In genomic region chr20:62022575-62023139, GRCh38 we compare ENCODE assay signal across 20 cellular contexts.
"Had no signal": no experiment of that assay in that cellular context is flagged by ENCODE, and none has a peak within 500 bp of the region (broad histone marks: within the 10 kb centered on the region; RNA-seq: fewer than 3 reads in every experiment).

No MANE protein-coding gene starts in this region.

- H3K27me3 Mint-ChIP-seq: progenitor cell of endocrine pancreas; stimulated activated naive CD8-positive, alpha-beta T cell treated with anti-CD3 and anti-CD28 coated beads, Interleukin-15, amount 100 ng/mL, for 72 hours had no signal

- H3K36me3 ChIP-seq: breast epithelium, esophagus muscularis mucosa, gastroesophageal sphincter, heart right ventricle, suprapubic skin, transverse colon, vagina had no signal

- ATAC-seq: gastroesophageal sphincter; heart right ventricle; left colon; stimulated activated naive CD8-positive, alpha-beta T cell treated with anti-CD3 and anti-CD28 coated beads, Interleukin-15, amount 100 ng/mL, for 72 hours had no signal

- H3K27ac ChIP-seq: breast epithelium, esophagus muscularis mucosa, gastroesophageal sphincter, heart right ventricle, suprapubic skin, transverse colon, vagina had no signal

- H3K27me3 ChIP-seq: breast epithelium, gastroesophageal sphincter, heart right ventricle, suprapubic skin, transverse colon, vagina had no signal

- H3K9me3 ChIP-seq: breast epithelium, esophagus muscularis mucosa, gastroesophageal sphincter, heart right ventricle, suprapubic skin, transverse colon, vagina had no signal

- H3K9me3 Mint-ChIP-seq: stimulated activated naive CD8-positive, alpha-beta T cell treated with anti-CD3 and anti-CD28 coated beads, Interleukin-15, amount 100 ng/mL, for 72 hours had no signal

- DNase-seq: activated CD4-positive, alpha-beta T cell treated with anti-CD3 and anti-CD28 coated beads for 1 hour; activated CD8-positive, alpha-beta memory T cell treated with anti-CD3 and anti-CD28 coated beads for 24 hours; activated CD8-positive, alpha-beta memory T cell treated with anti-CD3 and anti-CD28 coated beads, Interleukin-2, amount 50 U/mL, for 48 hours; activated effector memory CD4-positive, alpha-beta T cell treated with anti-CD3 and anti-CD28 coated beads, Interleukin-2, amount 50 U/mL, for 16 hours; activated naive CD4-positive, alpha-beta T cell treated with anti-CD3 and anti-CD28 coated beads, Interleukin-2, amount 50 U/mL, for 16 hours; activated T-cell treated with anti-CD3 and anti-CD28 coated beads, Interleukin-2, amount 50 U/mL, for 48 hours; cerebellar nuclear complex; cortex of kidney; effector CD4-positive, alpha-beta T cell; heart right ventricle; left colon; stimulated activated naive CD8-positive, alpha-beta T cell treated with anti-CD3 and anti-CD28 coated beads, Interleukin-15, amount 100 ng/mL, for 72 hours; T-helper 1 cell; transverse colon had no signal

- H3K4me3 Mint-ChIP-seq: stimulated activated naive CD8-positive, alpha-beta T cell treated with anti-CD3 and anti-CD28 coated beads, Interleukin-15, amount 100 ng/mL, for 72 hours had no signal

- H3K4me3 ChIP-seq: breast epithelium, esophagus muscularis mucosa, gastroesophageal sphincter, heart right ventricle, suprapubic skin, transverse colon, vagina had no signal

- H3K27ac Mint-ChIP-seq: progenitor cell of endocrine pancreas; stimulated activated naive CD8-positive, alpha-beta T cell treated with anti-CD3 and anti-CD28 coated beads, Interleukin-15, amount 100 ng/mL, for 72 hours had no signal
